ENCODE assay signal across 22 cellular contexts in genomic region chr3:174466471-174467054, GRCh38.
DNase-seq lines count a peak whose midpoint lies in the region; ATAC-seq lines count a peak whose summit lies in the region.
"Had no signal": no experiment of that assay in that cellular context is flagged by ENCODE, and none has a peak within 500 bp of the region (broad histone marks: within the 10 kb centered on the region; RNA-seq: fewer than 3 reads in every experiment).

No MANE protein-coding gene starts in this region.

- H2BK12ac ChIP-seq in neuronal stem cell (ENCODE audit: low read length), result no peak overlapping the region

- no peak overlapping the region for H2BK120ac ChIP-seq in neuronal stem cell (ENCODE audit: low read depth, low read length)

- H3K4ac ChIP-seq in neuronal stem cell (ENCODE audit: low read length), result no peak overlapping the region

- no peak overlapping the region for H2BK5ac ChIP-seq in neuronal stem cell (ENCODE audit: low read length)

- no peak overlapping the region for H2AK5ac ChIP-seq in neuronal stem cell (ENCODE audit: low read depth, low read length)

- H3K36me3 ChIP-seq in neuronal stem cell (replicated peaks in 1 of 2; ENCODE audit: control insufficient read depth in 2 of 2, insufficient read depth in 2 of 2, low read length in 2 of 2), result no peaks in the 10 kb centered on the region
- H3K36me3 ChIP-seq: BE2C had no signal

- no peak overlapping the region for H3K4me2 ChIP-seq in neuronal stem cell (ENCODE audit: insufficient read depth, low read length, poor library complexity, severe bottlenecking)

- DNase-seq in NCI-H748 (lab: John Stamatoyannopoulos, UW; ENCODE audit: unreplicated experiment) (peak; percentile 32), NCI-H748 treated with DMSO at 0.1 percent for 48 hours (lab: John Stamatoyannopoulos, UW) (no peak), NCI-H146 treated with DMSO at 0.1 percent for 48 hours (lab: John Stamatoyannopoulos, UW; ENCODE audit: unreplicated experiment) (peak; percentile 31), fibroblast of peridontal ligament (ENCODE audit: extremely low read depth) (peak; percentile 42), neuronal stem cell (ENCODE audit: low spot score) (peak; percentile 40), RKO (ENCODE audit: low spot score) (no peak)
- no peak for DNase-seq in activated naive CD4-positive, alpha-beta T cell (lab: John Stamatoyannopoulos, UW)
- DNase-seq: BE2C; CD4-positive, CD25-positive, alpha-beta regulatory T cell; GOT3; Kasumi-1; MG63; NCI-H187 treated with DMSO at 0.1 percent for 48 hours; NCI-H345; NCI-H524; PC-3; RPMI8226; SHP77 treated with DMSO at 0.1 percent for 48 hours; SW 1271 had no signal

- no peak overlapping the region for H3K18ac ChIP-seq in neuronal stem cell (ENCODE audit: low read length)

- no peak overlapping the region for H4K91ac ChIP-seq in neuronal stem cell (ENCODE audit: low read depth, low read length, poor library complexity)

- H3K4me3 ChIP-seq in neuronal stem cell (ENCODE audit: low read length in 2 of 2), result no peak overlapping the region
- H3K4me3 ChIP-seq: MG63, SK-N-MC had no signal

- no peak overlapping the region for H3K14ac ChIP-seq in neuronal stem cell (ENCODE audit: low read length)

- H3K9me3 ChIP-seq in neuronal stem cell (replicated peaks in 1 of 2; ENCODE audit: control insufficient read depth in 2 of 2, insufficient read depth in 1 of 2, low read depth in 1 of 2, low read length in 2 of 2), result peaks cover 0 to 2% of the 10 kb centered on the region in 2 donors
- H3K9me3 ChIP-seq: BE2C had no signal

- WGBS in neuronal stem cell (ENCODE audit: extremely low coverage in 2 of 2, insufficient read length in 2 of 2, insufficient replicate concordance in 1 of 2), 2 donors, result no CpG with 5 or more reads among the region's 4 CpGs

- no peak overlapping the region for H3K23ac ChIP-seq in neuronal stem cell (ENCODE audit: low read depth, low read length, poor library complexity)

- no peak overlapping the region for H3K27ac ChIP-seq in neuronal stem cell (replicated peaks; ENCODE audit: low read length)
- H3K27ac ChIP-seq: SK-N-MC had no signal

- H4K8ac ChIP-seq in neuronal stem cell (ENCODE audit: low read depth, low read length), result no peak overlapping the region

- no peaks in the 10 kb centered on the region for H3K27me3 ChIP-seq in neuronal stem cell (ENCODE audit: control insufficient read depth in 3 of 3, insufficient read depth in 3 of 3, low read depth in 1 of 3, low read length in 3 of 3)
- H3K27me3 ChIP-seq: BE2C, MG63 had no signal

- no peaks in the 10 kb centered on the region for H3K79me1 ChIP-seq in neuronal stem cell (ENCODE audit: low read depth, low read length)

- H2AFZ ChIP-seq in neuronal stem cell (ENCODE audit: low read length), result no peak overlapping the region

- no peak overlapping the region for H3K9ac ChIP-seq in neuronal stem cell (ENCODE audit: low read depth, low read length, poor library complexity)

- ATAC-seq in HG03571 (IDR thresholded peaks at IDR 0.05; ENCODE audit: unreplicated experiment), result no peak
- ATAC-seq: HCT116, PC-3 had no signal

- peaks cover 0 to 1% of the 10 kb centered on the region in 2 donors for H3K4me1 ChIP-seq in neuronal stem cell (ENCODE audit: control insufficient read depth in 2 of 2, insufficient read depth in 1 of 2, low read depth in 1 of 2, low read length in 2 of 2)
- H3K4me1 ChIP-seq: BE2C had no signal

- no peak overlapping the region for H2BK15ac ChIP-seq in neuronal stem cell (ENCODE audit: low read length)

Comparison
In these comparisons a context has a peak if more than half of its experiments do, and no peak if none do; other contexts are left out.
1. DNase-seq: peak in NCI-H748 (single experiment), NCI-H146 treated with DMSO at 0.1 percent for 48 hours (single experiment), fibroblast of peridontal ligament (single experiment) and neuronal stem cell (single experiment); none in NCI-H748 treated with DMSO at 0.1 percent for 48 hours (single experiment), RKO (single experiment) and activated naive CD4-positive, alpha-beta T cell (0 of 4).